29 cellular contexts compared by ENCODE assay signal in genomic region chr17:2635241-2635640, GRCh38. TPM values are rescaled to one million over a fixed set of nuclear protein-coding genes. Genes with fewer than 3 reads are reported as not detected.
DNase-seq lines count a peak whose midpoint lies in the region; ATAC-seq, FAIRE-seq and TF ChIP-seq lines count a peak whose summit lies in the region.
"Had no signal": no experiment of that assay in that cellular context is flagged by ENCODE, and none has a peak within 500 bp of the region (broad histone marks: within the 10 kb centered on the region; RNA-seq: fewer than 3 reads in every experiment).

No MANE protein-coding gene starts in this region.

- dilution Hi-C loops in keratinocyte (cut with MboI; ENCODE audit: extremely low pct_ligation_motif_present, low sequenced_read_pairs): no loop called here

- no peak overlapping the region for H2AFZ ChIP-seq in keratinocyte (ENCODE audit: control insufficient read depth, low read length)

- POLR2A ChIA-PET in CD8-positive, alpha-beta T cell (lab: Charles Lee): no interaction called here
- POLR2A ChIA-PET in RWPE1 (lab: Yijun Ruan, JAX; ENCODE audit: low non-redundant PET): no interaction called here

- DNase-seq in CD8-positive, alpha-beta T cell: no peak
- DNase-seq in RWPE1 (ENCODE audit: low spot score) (no peak), keratinocyte (ENCODE audit: low read depth, low spot score) (no peak), stomach (no peak), NAMALWA (ENCODE audit: low spot score) (no peak)
- DNase-seq in activated CD4-positive, alpha-beta T cell treated with anti-CD3 and anti-CD28 coated beads for 48 hours: no peak
- DNase-seq: activated CD4-positive, alpha-beta memory T cell treated with anti-CD3 and anti-CD28 coated beads, Interleukin-2, amount 10 ng/mL, durations not matched to agents 7 days and 5 days; activated CD4-positive, CD25-positive, alpha-beta regulatory T cell treated with anti-CD3 and anti-CD28 coated beads, Interleukin-2, amount 50 U/mL, for 72 hours; caudate nucleus; GOT3; hippocampal formation; immature natural killer cell; left lung; naive B cell; NCI-H1105 treated with DMSO at 0.1 percent for 48 hours; NCI-H2029 treated with DMSO at 0.1 percent for 48 hours; NCI-H748 treated with DMSO at 0.1 percent for 48 hours; nucleus accumbens; stimulated activated CD4-positive, alpha-beta T cell treated with anti-CD3 and anti-CD28 coated beads, Interleukin-1b, Interleukin-23, amount 100 ng/mL, for 48 hours had no signal

- intact Hi-C loops in CD8-positive, alpha-beta T cell (cut with DNase I, micrococcal nuclease): no loop called here
- intact Hi-C loops in stomach (cut with DNase I; ENCODE audit: low total_unique reads): no loop called here

- CTCF ChIA-PET in CD8-positive, alpha-beta T cell (lab: Charles Lee): no interaction called here
- CTCF ChIA-PET in RWPE1 (lab: Yijun Ruan, JAX): no interaction called here

- no peak overlapping the region for H3K4me2 ChIP-seq in keratinocyte (ENCODE audit: control insufficient read depth, extremely low read depth, insufficient read depth, low read depth, low read length)

- no peak overlapping the region for H3K27ac ChIP-seq in CD8-positive, alpha-beta T cell (ENCODE audit: low read depth, low read length)
- H3K27ac ChIP-seq in RWPE1: peak overlapping the region; percentile 86
- H3K27ac ChIP-seq in keratinocyte (ENCODE audit: control insufficient read depth, insufficient read depth, low read length): peak overlapping the region; percentile 36
- peak overlapping the region in 3 of 5 donors; percentile 25 to 58 (median 51) for H3K27ac ChIP-seq in stomach
- H3K27ac ChIP-seq: ascending aorta, gastroesophageal sphincter, left lung, SK-N-MC, skin epidermis had no signal

- peak overlapping the region; percentile 32 for H3K27ac Mint-ChIP-seq in CD8-positive, alpha-beta T cell
- H3K27ac Mint-ChIP-seq: activated naive CD4-positive, alpha-beta T cell treated with anti-CD3 and anti-CD28 coated beads, Interleukin-2, amount 50 U/mL, for 72 hours; T-helper 1 cell treated with Interleukin-12 subunit alpha and Interleukin-12 subunit beta and Interleukin-4 antibody, amounts not matched to agents 30 μg/mL and 1 μg/mL, for 36 hours had no signal

- peaks cover 58% of the 10 kb centered on the region for H4K20me1 ChIP-seq in keratinocyte (ENCODE audit: control insufficient read depth, extremely low read depth, insufficient read depth, low read length)

- H3K9me3 ChIP-seq in CD8-positive, alpha-beta T cell (ENCODE audit: low read length): no peaks in the 10 kb centered on the region
- H3K9me3 ChIP-seq in keratinocyte (ENCODE audit: control insufficient read depth, low read depth, low read length) (no peaks in the 10 kb centered on the region), stomach (no peaks in the 10 kb centered on the region)
- H3K9me3 ChIP-seq: ascending aorta, gastroesophageal sphincter, left lung had no signal

- TF ChIP-seq POLR2A in stomach (IDR thresholded peaks at IDR 0.05): no peak

- H3K27me3 Mint-ChIP-seq in CD8-positive, alpha-beta T cell (ENCODE audit: low read depth): no peaks in the 10 kb centered on the region
- H3K27me3 Mint-ChIP-seq: activated CD4-positive, alpha-beta memory T cell treated with anti-CD3 and anti-CD28 coated beads, Interleukin-2, amount 10 ng/mL, durations not matched to agents 7 days and 5 days; naive B cell; type B pancreatic cell had no signal

- H3K36me3 ChIP-seq in CD8-positive, alpha-beta T cell (ENCODE audit: insufficient read depth, low read length): peaks cover 8% of the 10 kb centered on the region
- H3K36me3 ChIP-seq in keratinocyte (ENCODE audit: control insufficient read depth in 2 of 2, extremely low read depth in 1 of 2, insufficient read depth in 2 of 2, low read length in 2 of 2): peaks cover 0 to 7% of the 10 kb centered on the region in 2 experiments
- peaks cover 5 to 36% (median 22%) of the 10 kb centered on the region in 4 donors for H3K36me3 ChIP-seq in stomach

- no peak for TF ChIP-seq CTCF in CD8-positive, alpha-beta T cell (IDR thresholded peaks at IDR 0.05)
- TF ChIP-seq CTCF in RWPE1 (conservative IDR thresholded peaks at IDR 0.05; ENCODE audit: low read depth): no peak
- no peak for TF ChIP-seq CTCF in keratinocyte (optimal IDR thresholded peaks at IDR 0.05 in 1 of 3, IDR thresholded peaks at IDR 0.05 in 1 of 3, conservative IDR thresholded peaks at IDR 0.05 in 1 of 3; ENCODE audit: extremely low read depth in 1 of 3, insufficient read depth in 2 of 3, low read length in 3 of 3)
- no peak for TF ChIP-seq CTCF in stomach (IDR thresholded peaks at IDR 0.05)

- no peak overlapping the region for H3K4me3 Mint-ChIP-seq in CD8-positive, alpha-beta T cell
- H3K4me3 Mint-ChIP-seq: activated CD4-positive, alpha-beta memory T cell treated with anti-CD3 and anti-CD28 coated beads, Interleukin-2, amount 10 ng/mL, durations not matched to agents 7 days and 5 days; CD14-positive monocyte; endodermal cell; T-helper 1 cell treated with Interleukin-12 subunit alpha and Interleukin-12 subunit beta and Interleukin-4 antibody, amounts not matched to agents 30 μg/mL and 1 μg/mL, for 36 hours; type B pancreatic cell had no signal

- H3K9me1 ChIP-seq in keratinocyte (ENCODE audit: control insufficient read depth, extremely low read depth, insufficient read depth, low read length): peaks cover 2% of the 10 kb centered on the region

- TF ChIP-seq EP300 in stomach (IDR thresholded peaks at IDR 0.05): no peak

- no peaks in the 10 kb centered on the region for H3K27me3 ChIP-seq in CD8-positive, alpha-beta T cell (ENCODE audit: insufficient read depth, low read length)
- H3K27me3 ChIP-seq in keratinocyte (ENCODE audit: control insufficient read depth, extremely low read depth, insufficient read depth, low read length) (no peaks in the 10 kb centered on the region), stomach (no peaks in the 10 kb centered on the region)
- H3K27me3 ChIP-seq: ascending aorta, gastroesophageal sphincter, left lung had no signal

- H3K36me3 Mint-ChIP-seq in CD8-positive, alpha-beta T cell: peaks cover 43% of the 10 kb centered on the region

- 79 to 94% (median 87%) methylated on average over 3 of the region's 3 CpGs for WGBS in stomach, 5 donors

- no peak for FAIRE-seq in keratinocyte (lab: Jason Lieb, UNC)

- no peak for ATAC-seq in CD8-positive, alpha-beta T cell
- ATAC-seq in HG02981 (IDR thresholded peaks at IDR 0.05; ENCODE audit: unreplicated experiment): no peak
- ATAC-seq: gastroesophageal sphincter had no signal

- H3K4me1 Mint-ChIP-seq in CD8-positive, alpha-beta T cell (ENCODE audit: low read depth): peaks cover 66% of the 10 kb centered on the region

- no peak overlapping the region for H3K9ac ChIP-seq in keratinocyte (ENCODE audit: control insufficient read depth, extremely low read depth, insufficient read depth, low read length)

- no peak overlapping the region for H3K4me3 ChIP-seq in CD8-positive, alpha-beta T cell (ENCODE audit: low read depth, low read length)
- H3K4me3 ChIP-seq in keratinocyte (ENCODE audit: control insufficient read depth in 2 of 3, extremely low read depth in 1 of 3, insufficient read depth in 2 of 3, low read depth in 1 of 3, low read length in 3 of 3) (no peak overlapping the region), stomach (no peak overlapping the region)
- H3K4me3 ChIP-seq: ascending aorta, gastroesophageal sphincter, left lung, SK-N-MC, skin epidermis had no signal

- H3K9me3 Mint-ChIP-seq in CD8-positive, alpha-beta T cell: no peaks in the 10 kb centered on the region
- H3K9me3 Mint-ChIP-seq: activated CD4-positive, alpha-beta memory T cell treated with anti-CD3 and anti-CD28 coated beads, Interleukin-2, amount 10 ng/mL, durations not matched to agents 7 days and 5 days; activated naive CD4-positive, alpha-beta T cell treated with anti-CD3 and anti-CD28 coated beads, Interleukin-2, amount 50 U/mL, for 72 hours; CD14-positive monocyte; endodermal cell; immature natural killer cell; T-helper 1 cell treated with Interleukin-12 subunit alpha and Interleukin-12 subunit beta and Interleukin-4 antibody, amounts not matched to agents 30 μg/mL and 1 μg/mL, for 36 hours; type B pancreatic cell had no signal

- H3K79me2 ChIP-seq in keratinocyte (ENCODE audit: control insufficient read depth, insufficient read depth, low read length): peaks cover 79% of the 10 kb centered on the region

- peaks cover 17% of the 10 kb centered on the region for H3K4me1 ChIP-seq in CD8-positive, alpha-beta T cell (ENCODE audit: insufficient read depth, low read length)
- H3K4me1 ChIP-seq in keratinocyte (ENCODE audit: control insufficient read depth, extremely low read depth, insufficient read depth, low read length) (peaks cover 42% of the 10 kb centered on the region), stomach (peaks cover 19 to 67% (median 44%) of the 10 kb centered on the region in 4 donors)

RNA-seq across cellular contexts. Expression of gene PAFAH1B1, which starts 41.8 kb away (rescaled TPM):
- 100 to 1,000 TPM; 139 to 157 TPM for total RNA-seq in CD8-positive, alpha-beta T cell
- polyA plus RNA-seq in keratinocyte: 88.6 to 119 TPM (median 96.5 TPM) in 3 replicates
- 333 TPM for polyA plus RNA-seq in keratinocyte (2011; ENCODE audit: low read depth)
- 77.8 and 136 TPM in 2 replicates for polyA plus RNA-seq in keratinocyte (2011; cell fraction: cytosol; rRNA removed)
- polyA plus RNA-seq in keratinocyte (2011; cell fraction: nucleus; rRNA removed): 120 and 147 TPM in 2 replicates
- 121 and 184 TPM in 2 replicates for polyA plus RNA-seq in keratinocyte (2012; ENCODE audit: low replicate concordance)
- 83.5 to 144 TPM (median 136 TPM) in 3 replicates for polyA minus RNA-seq in keratinocyte
- polyA minus RNA-seq in keratinocyte (2011; cell fraction: cytosol; rRNA and poly(A)+ RNA removed): 53.9 TPM
- 46.7 and 106 TPM in 2 replicates for polyA minus RNA-seq in keratinocyte (2011; cell fraction: nucleus; rRNA and poly(A)+ RNA removed)
- 100 to 1,000 TPM in 3 of 5 donors, 10 to 100 TPM in 2; 34.8 to 264 (median 170) TPM for total RNA-seq in stomach
- 10 to 100 TPM; 22.5 to 38.0 (median 28.4) TPM for polyA plus RNA-seq in stomach
